16 cellular contexts compared by ENCODE assay signal in genomic region chr5:141411575-141411974, GRCh38. TPM values are rescaled to one million over a fixed set of nuclear protein-coding genes. Genes with fewer than 3 reads are reported as not detected.
DNase-seq lines count a peak whose midpoint lies in the region; ATAC-seq and TF ChIP-seq lines count a peak whose summit lies in the region.
"Had no signal": no experiment of that assay in that cellular context is flagged by ENCODE, and none has a peak within 500 bp of the region (broad histone marks: within the 10 kb centered on the region; RNA-seq: fewer than 3 reads in every experiment).

No MANE protein-coding gene starts in this region.

- H3K36me3 ChIP-seq in muscle layer of duodenum (ENCODE audit: control insufficient read depth in 1 of 2, insufficient read depth in 2 of 2, low read length in 2 of 2) (peaks cover 0 to 14% of the 10 kb centered on the region in 2 donors), psoas muscle (ENCODE audit: insufficient read depth in 1 of 2, low read depth in 1 of 2) (no peaks in the 10 kb centered on the region), left ventricle myocardium inferior (peaks cover 41% of the 10 kb centered on the region)
- H3K36me3 ChIP-seq: BE2C had no signal

- POLR2A ChIA-PET in CD4-positive, alpha-beta T cell (lab: Charles Lee), result no interaction called here

- peaks cover 19% of the 10 kb centered on the region for H3K9me3 Mint-ChIP-seq in CD4-positive, alpha-beta T cell

- no peaks in the 10 kb centered on the region for H3K4me1 ChIP-seq in muscle layer of duodenum (ENCODE audit: control insufficient read depth in 1 of 2, insufficient read depth in 2 of 2, low read length in 2 of 2)
- no peaks in the 10 kb centered on the region for H3K4me1 ChIP-seq in psoas muscle
- peaks cover 36% of the 10 kb centered on the region for H3K4me1 ChIP-seq in left ventricle myocardium inferior
- H3K4me1 ChIP-seq: BE2C had no signal

- H3K4me3 ChIP-seq in coronary artery (peak overlapping the region; percentile 6), muscle layer of duodenum (ENCODE audit: low read depth in 1 of 2, low read length in 2 of 2) (peak overlapping the region; percentile 21 to 70), psoas muscle (peak overlapping the region; percentile 62), left ventricle myocardium inferior (no peak overlapping the region)

- no peak overlapping the region for H3K27ac ChIP-seq in CD4-positive, alpha-beta T cell (ENCODE audit: low read depth, low read length)
- no peak overlapping the region for H3K27ac ChIP-seq in coronary artery
- no peak overlapping the region for H3K27ac ChIP-seq in muscle layer of duodenum (ENCODE audit: low read length)
- H3K27ac ChIP-seq in psoas muscle, result no peak overlapping the region
- H3K27ac ChIP-seq in left ventricle myocardium inferior (replicated peaks), result no peak overlapping the region

- H3K27me3 Mint-ChIP-seq in CD4-positive, alpha-beta T cell, result peaks cover 78% of the 10 kb centered on the region

- peaks cover 33% of the 10 kb centered on the region for H3K9me3 ChIP-seq in CD4-positive, alpha-beta T cell (ENCODE audit: control insufficient read depth, low read length)
- H3K9me3 ChIP-seq in muscle layer of duodenum (ENCODE audit: control insufficient read depth in 1 of 2, low read length in 2 of 2) (peaks cover 50 to 76% of the 10 kb centered on the region in 2 donors), psoas muscle (peaks cover 7% of the 10 kb centered on the region), left ventricle myocardium inferior (replicated peaks) (peaks cover 100% of the 10 kb centered on the region)
- H3K9me3 ChIP-seq: BE2C had no signal

- DNase-seq in CD4-positive, alpha-beta T cell, result no peak
- no peak for DNase-seq in coronary artery (ENCODE audit: low spot score)
- DNase-seq in psoas muscle, result no peak
- DNase-seq in NCI-H345 (lab: John Stamatoyannopoulos, UW), result no peak
- DNase-seq in hypothalamus (lab: John Stamatoyannopoulos, UW), result no peak
- DNase-seq in left ventricle myocardium inferior, result no peak
- DNase-seq: 8988T; BE2C; Calu3; CD4-positive, alpha-beta memory T cell; H9; NCI-H1436 treated with DMSO at 0.1 percent for 48 hours; NCI-H2081; NCI-H510A treated with DMSO at 0.1 percent for 48 hours had no signal

- no peak for TF ChIP-seq CTCF in CD4-positive, alpha-beta T cell (IDR thresholded peaks at IDR 0.05)
- no peak for TF ChIP-seq CTCF in coronary artery (IDR thresholded peaks at IDR 0.05)
- TF ChIP-seq CTCF in psoas muscle (IDR thresholded peaks at IDR 0.05), result no peak
- no peak for TF ChIP-seq CTCF in left ventricle myocardium inferior (IDR thresholded peaks at IDR 0.05; ENCODE audit: borderline replicate concordance)

- CTCF ChIA-PET in CD4-positive, alpha-beta T cell (lab: Charles Lee), result interaction anchor here (1.6 to 2.8 kb wide), 3 partner anchors 9 to 152 kb away, joined by 3 to 19 read pairs (median 9); partner anchors contain the start of genes PCDHGA11 and PCDHGA6

- intact Hi-C loops in CD4-positive, alpha-beta T cell (cut with DNase I, micrococcal nuclease), result loop anchor here (2.0 to 10.0 kb wide), 4 partner anchors 47 to 151 kb away; partner anchors contain the start of genes PCDHGA5 (in 1 of the 2) and TAF7 (in 1 of the 2)
- intact Hi-C loops in psoas muscle (cut with DNase I) (no loop called here), left ventricle myocardium inferior (cut with micrococcal nuclease) (loop anchor here (10.0 kb wide), 1 partner anchor 143 kb away; no protein-coding TSS in a partner anchor)

- H3K27me3 ChIP-seq in CD4-positive, alpha-beta T cell (ENCODE audit: control insufficient read depth, insufficient read depth, low read length), result peaks cover 84% of the 10 kb centered on the region
- no peaks in the 10 kb centered on the region for H3K27me3 ChIP-seq in muscle layer of duodenum (ENCODE audit: low read depth, low read length)
- H3K27me3 ChIP-seq in psoas muscle (ENCODE audit: insufficient read depth in 3 of 3, low read length in 2 of 3), result peaks cover 0 to 22% (median 0%) of the 10 kb centered on the region in 3 donors
- no peaks in the 10 kb centered on the region for H3K27me3 ChIP-seq in left ventricle myocardium inferior (ENCODE audit: low read depth)
- H3K27me3 ChIP-seq: BE2C had no signal

- 69 to 74% (median 69%) methylated on average over 3 of the region's 3 CpGs for WGBS in psoas muscle, 3 donors

- H3K4me1 Mint-ChIP-seq in CD4-positive, alpha-beta T cell (ENCODE audit: low read depth), result peaks cover 24% of the 10 kb centered on the region

- H3K27ac Mint-ChIP-seq in CD4-positive, alpha-beta T cell, result no peak overlapping the region
- H3K27ac Mint-ChIP-seq: CD4-positive, alpha-beta memory T cell; H9 had no signal

- H3K36me3 Mint-ChIP-seq in CD4-positive, alpha-beta T cell (ENCODE audit: low read depth), result peaks cover 38% of the 10 kb centered on the region

- ATAC-seq in CD4-positive, alpha-beta T cell (ENCODE audit: poor library complexity), result no peak
- ATAC-seq in psoas muscle (no peak), HG03045 (IDR thresholded peaks at IDR 0.05; ENCODE audit: unreplicated experiment) (no peak)

- peak overlapping the region; percentile 51 for H3K4me3 Mint-ChIP-seq in CD4-positive, alpha-beta T cell
- H3K4me3 Mint-ChIP-seq: H9 had no signal

RNA-seq across cellular contexts. Expression of gene PCDHGA10, which starts 1.2 kb away (rescaled TPM):
- total RNA-seq in CD4-positive, alpha-beta T cell, result under 1 TPM in 1 of 2 experiments, not detected in 1; 0.08 TPM
- 1 to 10 TPM in 3 of 4 donors, under 1 TPM in 1; 0.86 to 3.9 (median 2.8) TPM for total RNA-seq in psoas muscle
- polyA plus RNA-seq in psoas muscle, result under 1 TPM; 0.27 to 0.56 (median 0.39) TPM
- 5.0 TPM for total RNA-seq in left ventricle myocardium inferior
- polyA plus RNA-seq: CD4-positive, alpha-beta memory T cell had no signal

RNA-seq across cellular contexts. Expression of gene PCDHGB6, which starts 3.8 kb away (rescaled TPM):
- under 1 TPM in 1 of 2 experiments, not detected in 1; 0.06 TPM for total RNA-seq in CD4-positive, alpha-beta T cell
- total RNA-seq in psoas muscle (1 to 10 TPM; 2.0 to 4.1 (median 2.9) TPM), left ventricle myocardium inferior (5.0 TPM)
- under 1 TPM; 0.46 to 0.83 (median 0.82) TPM for polyA plus RNA-seq in psoas muscle

RNA-seq across cellular contexts. Expression of gene PCDHGB7, which starts 5.9 kb away (rescaled TPM):
- not detected for total RNA-seq in CD4-positive, alpha-beta T cell
- total RNA-seq in psoas muscle (1 to 10 TPM; 3.8 to 7.2 (median 5.7) TPM), left ventricle myocardium inferior (7.9 TPM)
- 1 to 10 TPM in 1 of 3 donors, under 1 TPM in 2; 0.70 to 1.1 (median 0.90) TPM for polyA plus RNA-seq in psoas muscle

RNA-seq across cellular contexts. Expression of gene PCDHGA9, which starts 9.0 kb away (rescaled TPM):
- total RNA-seq in CD4-positive, alpha-beta T cell, result not detected
- 1 to 10 TPM; 1.5 to 3.5 (median 1.9) TPM for total RNA-seq in psoas muscle
- under 1 TPM; 0.11 to 0.42 (median 0.36) TPM for polyA plus RNA-seq in psoas muscle
- 3.9 TPM for total RNA-seq in left ventricle myocardium inferior

RNA-seq across cellular contexts. Expression of gene PCDHGA11, which starts 9.3 kb away (rescaled TPM):
- total RNA-seq in CD4-positive, alpha-beta T cell, result not detected
- 1 to 10 TPM in 3 of 4 donors, under 1 TPM in 1; 0.94 to 4.4 (median 2.9) TPM for total RNA-seq in psoas muscle
- polyA plus RNA-seq in psoas muscle, result under 1 TPM; 0.21 to 0.72 (median 0.45) TPM
- 3.8 TPM for total RNA-seq in left ventricle myocardium inferior
- polyA plus RNA-seq: CD4-positive, alpha-beta memory T cell had no signal

Comparison
In these comparisons a context has a peak if more than half of its experiments do, and no peak if none do; other contexts are left out.
1. intact Hi-C loops: an anchor here in CD4-positive, alpha-beta T cell (2.0 to 10.0 kb wide) and left ventricle myocardium inferior (10.0 kb wide); none called in psoas muscle.